In the genomic region with DNA sequence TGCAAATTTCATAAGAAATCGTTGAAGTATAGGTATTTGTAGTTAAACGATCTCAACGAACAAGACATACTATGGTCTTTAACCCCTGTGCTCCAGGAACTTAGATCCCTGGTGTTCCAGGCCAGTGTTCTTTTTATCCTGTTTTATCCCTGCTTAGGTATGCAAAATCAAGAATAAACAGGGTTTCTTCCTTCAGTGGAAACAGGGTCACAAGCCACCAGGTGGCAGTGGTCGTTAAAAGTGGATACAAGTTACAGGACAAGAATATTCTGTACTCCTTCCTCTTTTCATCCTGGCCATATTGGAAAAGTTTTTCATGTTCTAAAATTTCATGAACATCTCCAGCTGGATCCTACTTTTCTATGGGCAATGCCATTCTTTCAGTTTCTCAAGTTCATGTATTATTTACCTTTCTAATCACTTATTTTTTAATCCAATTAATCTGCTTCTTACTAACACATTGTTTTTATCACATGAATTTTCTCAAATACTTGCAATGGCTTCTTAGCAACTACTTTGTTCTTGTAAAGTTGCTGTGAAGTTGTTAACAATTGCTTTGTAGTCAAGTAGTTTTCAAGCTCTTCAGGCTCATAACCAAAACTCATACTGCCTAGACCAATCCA, we compare ENCODE assay signal across 8 cellular contexts. TPM values are rescaled to one million over a fixed set of nuclear protein-coding genes. Genes with fewer than 3 reads are reported as not detected.
DNase-seq lines count a peak whose midpoint lies in the region; ATAC-seq and TF ChIP-seq lines count a peak whose summit lies in the region.

No MANE protein-coding gene starts in this region.

- H3K27ac ChIP-seq in thoracic aorta, result no peak overlapping the region

- no peak overlapping the region for H3K4me3 ChIP-seq in BJ (ENCODE audit: low read depth, low read length)
- H3K4me3 ChIP-seq in thoracic aorta, result no peak overlapping the region

- ATAC-seq in GM19438 (IDR thresholded peaks at IDR 0.05; ENCODE audit: low read depth, unreplicated experiment) (peak; percentile 62), memory B cell (ENCODE audit: low read depth) (no peak), thoracic aorta (ENCODE audit: insufficient number of reproducible peaks, low FRiP score, low read depth) (peak; percentile 56), HG03457 (IDR thresholded peaks at IDR 0.05; ENCODE audit: unreplicated experiment) (no peak)

- no peaks in the 10 kb centered on the region for H3K9me3 Mint-ChIP-seq in memory B cell

- no peaks in the 10 kb centered on the region for H3K4me1 Mint-ChIP-seq in memory B cell

- no peak overlapping the region for H3K27ac Mint-ChIP-seq in memory B cell

- peaks cover 0 to 5% of the 10 kb centered on the region in 2 donors for H3K4me1 ChIP-seq in thoracic aorta (ENCODE audit: control insufficient read depth in 1 of 2, low read depth in 2 of 2)

- DNase-seq in BJ (ENCODE audit: low read depth) (no peak), NCI-H1048 (lab: John Stamatoyannopoulos, UW) (peak; percentile 9), T-helper 9 cell (peak; percentile 4), dermis microvascular lymphatic vessel endothelial cell (ENCODE audit: low read depth in 2 of 2) (peak; percentile 75 to 81), memory B cell (ENCODE audit: low spot score in 2 of 2) (peak; percentile 13 to 26), thoracic aorta (ENCODE audit: low spot score) (peak; percentile 18)

- TF ChIP-seq CTCF in BJ (IDR thresholded peaks at IDR 0.05; ENCODE audit: insufficient read depth, low read depth, low read length) (peak; percentile 63), thoracic aorta (IDR thresholded peaks at IDR 0.05) (peak; percentile 66)

- POLR2A ChIA-PET in BJ (lab: Charles Lee), result no interaction called here

- no peak overlapping the region for H3K4me3 Mint-ChIP-seq in memory B cell

- H3K27me3 Mint-ChIP-seq in memory B cell, result peaks cover 2% of the 10 kb centered on the region

- CTCF ChIA-PET in BJ (lab: Yijun Ruan, JAX), result interaction anchor here (0.8 to 5.1 kb wide), 6 partner anchors 16 to 429 kb away, joined by 3 to 49 read pairs (median 4); a partner anchor contains a TSS

- H3K36me3 ChIP-seq in BJ (ENCODE audit: control insufficient read depth, insufficient read depth, low read length) (no peaks in the 10 kb centered on the region), thoracic aorta (no peaks in the 10 kb centered on the region)

- H3K27me3 ChIP-seq in BJ (ENCODE audit: control insufficient read depth, insufficient read depth, low read length) (peaks cover 3% of the 10 kb centered on the region; the same call in 1 of the 2 replicates), thoracic aorta (replicated peaks; ENCODE audit: insufficient read depth) (no peaks in the 10 kb centered on the region)

- no peaks in the 10 kb centered on the region for H3K36me3 Mint-ChIP-seq in memory B cell

- H3K9me3 ChIP-seq in thoracic aorta, result no peaks in the 10 kb centered on the region

RNA-seq across cellular contexts. Expression of a gene that starts 16.4 kb away (rescaled TPM):
- 7.7 and 14.6 TPM in 2 replicates for polyA plus RNA-seq in BJ (2011; rRNA removed)
- polyA minus RNA-seq in BJ (2011; rRNA and poly(A)+ RNA removed), result 2.2 and 2.4 TPM in 2 replicates
- total RNA-seq in dermis microvascular lymphatic vessel endothelial cell, result 3.0 and 3.9 TPM in 2 replicates
- total RNA-seq in thoracic aorta, result 10 to 100 TPM; 57.0 to 67.2 TPM

Comparison
In these comparisons a context has a peak if more than half of its experiments do, and no peak if none do; other contexts are left out.
1. ATAC-seq: peak in GM19438 (single experiment) and thoracic aorta (single experiment); none in memory B cell (single experiment) and HG03457 (single experiment).
2. RNA of a gene that starts 16.4 kb away (total RNA-seq): 57.0 to 67.2 TPM in thoracic aorta; 3.0 to 3.9 TPM in dermis microvascular lymphatic vessel endothelial cell; every median in the first group is over 10 times any median in the second.